Comparison of ENCODE assay signal across 8 cellular contexts in the genomic region with DNA sequence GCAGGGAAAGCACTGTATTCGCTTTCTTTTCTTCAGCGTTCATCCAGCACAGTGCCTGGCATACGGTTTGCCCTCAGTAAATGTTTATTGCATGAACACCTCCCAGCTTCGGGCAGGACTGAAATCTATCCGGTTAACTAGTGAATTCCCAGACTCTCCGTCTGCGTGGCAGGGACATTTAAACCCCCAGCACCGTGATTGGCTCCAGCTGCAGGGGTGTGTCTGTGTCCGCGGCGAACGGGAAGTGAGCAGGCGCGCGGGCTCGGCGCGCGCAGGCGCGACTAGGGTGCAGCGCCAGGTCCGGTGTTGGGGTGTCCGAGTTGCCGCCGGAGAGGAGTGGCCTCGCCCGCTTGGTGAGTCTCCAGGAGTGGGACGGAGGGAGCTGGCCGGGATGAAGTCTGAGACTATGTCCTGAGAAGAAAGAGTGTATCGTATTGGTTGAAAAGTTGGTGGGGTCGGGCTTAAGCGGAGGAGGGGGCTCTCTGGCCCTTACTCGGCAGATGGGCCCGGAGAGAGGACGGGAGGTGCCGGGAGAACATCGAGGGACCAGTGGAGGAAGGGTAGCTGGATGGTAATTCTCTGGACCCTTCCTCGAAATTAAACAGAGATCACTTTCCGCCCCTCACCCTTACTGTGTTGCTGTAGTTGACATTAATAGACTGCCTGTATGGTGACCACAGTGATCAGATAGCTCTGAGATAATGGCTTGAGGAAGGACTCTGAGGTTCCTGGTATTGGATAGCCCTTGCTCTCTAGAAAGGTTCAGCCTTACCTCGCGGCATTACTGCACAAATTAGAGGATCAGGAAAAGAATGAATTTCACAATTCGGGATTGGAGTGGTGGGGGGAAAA. TPM values are rescaled to one million over a fixed set of nuclear protein-coding genes. Genes with fewer than 3 reads are reported as not detected.
DNase-seq lines count a peak whose midpoint lies in the region; ATAC-seq, FAIRE-seq and TF ChIP-seq lines count a peak whose summit lies in the region.

SNAP23 (plus strand) TSS at position 274 of the 852 bp plus-strand sequence. CDS start 16,213 bp downstream, outside the sequence.

- POLR2A ChIA-PET in WTC11 (lab: Charles Lee), result interaction anchor here (0.5 to 1.4 kb wide), 8 partner anchors 9 to 365 kb away, joined by 3 to 10 read pairs (median 3); no protein-coding TSS in a partner anchor

- H3K36me3 ChIP-seq in ACC112 (ENCODE audit: insufficient read depth, low read length), result no peaks in the 10 kb centered on the region
- peaks cover 1% of the 10 kb centered on the region for H3K36me3 ChIP-seq in bronchial epithelial cell (ENCODE audit: control insufficient read depth, insufficient read depth, low read length)
- no peaks in the 10 kb centered on the region for H3K36me3 ChIP-seq in small intestine (ENCODE audit: control insufficient read depth in 2 of 2, insufficient read depth in 2 of 2, low read length in 2 of 2)

- FAIRE-seq in bronchial epithelial cell (lab: Jason Lieb, UNC), result no peak
- no peak for FAIRE-seq in small intestine (lab: Jason Lieb, UNC)

- peak within 1 kb of the TSS; percentile 77 for H3K27ac ChIP-seq in ACC112 (ENCODE audit: low read depth, low read length)
- peak within 1 kb of the TSS; percentile 90 to 95 for H3K27ac ChIP-seq in small intestine (ENCODE audit: low read depth in 1 of 2, low read length in 1 of 2)

- H3K9me3 ChIP-seq in small intestine (ENCODE audit: control insufficient read depth, low read depth), result no peaks in the 10 kb centered on the region

- H3K27me3 Mint-ChIP-seq in WTC11 (ENCODE audit: low read depth), result no peaks in the 10 kb centered on the region

- WGBS in small intestine, 3 donors, result 0% methylated on average over 43 of the region's 43 CpGs

- H3K36me3 Mint-ChIP-seq in WTC11, result no peaks in the 10 kb centered on the region

- peaks cover 45% of the 10 kb centered on the region for H3K4me1 Mint-ChIP-seq in WTC11

- no peak for TF ChIP-seq CTCF in WTC11 (IDR thresholded peaks at IDR 0.05)
- no peak for TF ChIP-seq CTCF in bronchial epithelial cell (IDR thresholded peaks at IDR 0.05; ENCODE audit: insufficient read depth, low read length, severe bottlenecking)

- peaks cover 41% of the 10 kb centered on the region for H3K79me2 ChIP-seq in ACC112 (ENCODE audit: control insufficient read depth, insufficient read depth, low read length, unreplicated experiment)

- H3K4me1 ChIP-seq in ACC112 (ENCODE audit: control insufficient read depth, insufficient read depth, low read length, unreplicated experiment) (peaks cover 50% of the 10 kb centered on the region), small intestine (ENCODE audit: control insufficient read depth in 2 of 2, insufficient read depth in 1 of 2, low read depth in 1 of 2, low read length in 1 of 2) (peaks cover 8% of the 10 kb centered on the region in 2 donors)

- DNase-seq in NCI-H226 (peak; percentile 82), WTC11 (ENCODE audit: low spot score) (peak; percentile 91), bronchial epithelial cell (ENCODE audit: low read depth) (peak; percentile 91), iPS-NIHi11 (ENCODE audit: low spot score) (peak; percentile 97), small intestine (peak; percentile 98)

- H3K4me3 Mint-ChIP-seq in WTC11, result peak within 1 kb of the TSS; percentile 92

- H3K27ac Mint-ChIP-seq in WTC11, result peak within 1 kb of the TSS; percentile 94

- H2AFZ ChIP-seq in ACC112 (ENCODE audit: low read length, unreplicated experiment), result peak within 1 kb of the TSS; percentile 71

- H3K9me3 Mint-ChIP-seq in WTC11, result no peaks in the 10 kb centered on the region

- H3K4me3 ChIP-seq in ACC112 (ENCODE audit: low read depth, low read length) (peak within 1 kb of the TSS; percentile 95), bronchial epithelial cell (ENCODE audit: low read depth, low read length) (peak within 1 kb of the TSS; percentile 86), small intestine (ENCODE audit: low read depth in 1 of 2, low read length in 2 of 2) (peak within 1 kb of the TSS; percentile 71 to 76)

- ATAC-seq in GM18870 (IDR thresholded peaks at IDR 0.05; ENCODE audit: unreplicated experiment) (peak; percentile 36), HG03139 (IDR thresholded peaks at IDR 0.05; ENCODE audit: unreplicated experiment) (peak; percentile 60), WTC11 (peak; percentile 92)

- H3K27me3 ChIP-seq in ACC112 (ENCODE audit: insufficient read depth, low read length), result no peaks in the 10 kb centered on the region
- no peaks in the 10 kb centered on the region for H3K27me3 ChIP-seq in bronchial epithelial cell (ENCODE audit: control insufficient read depth, insufficient read depth, low read length)
- H3K27me3 ChIP-seq in small intestine (ENCODE audit: control insufficient read depth in 2 of 2, insufficient read depth in 2 of 2, low read length in 2 of 2), result no peaks in the 10 kb centered on the region

- CTCF ChIA-PET in WTC11 (lab: Charles Lee), result interaction anchor here (1.0 to 1.6 kb wide), 2 partner anchors 111 to 358 kb away, joined by 3 to 4 read pairs; no protein-coding TSS in a partner anchor

TF ChIP-seq in WTC11, 78 proteins besides CTCF, POLR2A, EP300 and RAD21 (continues in another document):
- TF ChIP-seq, protein P1, sequence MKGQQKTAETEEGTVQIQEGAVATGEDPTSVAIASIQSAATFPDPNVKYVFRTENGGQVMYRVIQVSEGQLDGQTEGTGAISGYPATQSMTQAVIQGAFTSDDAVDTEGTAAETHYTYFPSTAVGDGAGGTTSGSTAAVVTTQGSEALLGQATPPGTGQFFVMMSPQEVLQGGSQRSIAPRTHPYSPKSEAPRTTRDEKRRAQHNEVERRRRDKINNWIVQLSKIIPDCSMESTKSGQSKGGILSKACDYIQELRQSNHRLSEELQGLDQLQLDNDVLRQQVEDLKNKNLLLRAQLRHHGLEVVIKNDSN (CRISPR knock-in tag; IDR thresholded peaks at IDR 0.05), result peak; percentile 44; the same call in 1 of the 2 replicates
- TF ChIP-seq SP1 (CRISPR knock-in tag; conservative IDR thresholded peaks at IDR 0.05) (peak; percentile 69), FOXK1 (CRISPR knock-in tag; IDR thresholded peaks at IDR 0.05) (peak; percentile 62; the same call in 1 of the 2 replicates), E2F5 (CRISPR knock-in tag; IDR thresholded peaks at IDR 0.05) (0 out of 2 replicates have a peak, but pooled peaks have one; percentile 61), CREM (CRISPR knock-in tag; IDR thresholded peaks at IDR 0.05) (0 out of 2 replicates have a peak, but pooled peaks have one; percentile 23), NFYB (CRISPR knock-in tag; conservative IDR thresholded peaks at IDR 0.05; ENCODE audit: low read depth) (peak; percentile 86), GRHL2 (CRISPR knock-in tag; IDR thresholded peaks at IDR 0.05; ENCODE audit: insufficient replicate concordance, severe bottlenecking) (no peak), ZNF232 (CRISPR knock-in tag; IDR thresholded peaks at IDR 0.05) (0 out of 2 replicates have a peak, but pooled peaks have one; percentile 64)
- TF ChIP-seq, protein P2, sequence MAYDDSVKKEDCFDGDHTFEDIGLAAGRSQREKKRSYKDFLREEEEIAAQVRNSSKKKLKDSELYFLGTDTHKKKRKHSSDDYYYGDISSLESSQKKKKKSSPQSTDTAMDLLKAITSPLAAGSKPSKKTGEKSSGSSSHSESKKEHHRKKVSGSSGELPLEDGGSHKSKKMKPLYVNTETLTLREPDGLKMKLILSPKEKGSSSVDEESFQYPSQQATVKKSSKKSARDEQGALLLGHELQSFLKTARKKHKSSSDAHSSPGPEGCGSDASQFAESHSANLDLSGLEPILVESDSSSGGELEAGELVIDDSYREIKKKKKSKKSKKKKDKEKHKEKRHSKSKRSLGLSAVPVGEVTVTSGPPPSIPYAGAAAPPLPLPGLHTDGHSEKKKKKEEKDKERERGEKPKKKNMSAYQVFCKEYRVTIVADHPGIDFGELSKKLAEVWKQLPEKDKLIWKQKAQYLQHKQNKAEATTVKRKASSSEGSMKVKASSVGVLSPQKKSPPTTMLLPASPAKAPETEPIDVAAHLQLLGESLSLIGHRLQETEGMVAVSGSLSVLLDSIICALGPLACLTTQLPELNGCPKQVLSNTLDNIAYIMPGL (CRISPR knock-in tag; IDR thresholded peaks at IDR 0.05), result peak; percentile 54; the same call in 1 of the 2 replicates
- TF ChIP-seq, protein P3, sequence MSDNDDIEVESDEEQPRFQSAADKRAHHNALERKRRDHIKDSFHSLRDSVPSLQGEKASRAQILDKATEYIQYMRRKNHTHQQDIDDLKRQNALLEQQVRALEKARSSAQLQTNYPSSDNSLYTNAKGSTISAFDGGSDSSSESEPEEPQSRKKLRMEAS (CRISPR knock-in tag; IDR thresholded peaks at IDR 0.05), result peak; percentile 71
- TF ChIP-seq, protein P4, sequence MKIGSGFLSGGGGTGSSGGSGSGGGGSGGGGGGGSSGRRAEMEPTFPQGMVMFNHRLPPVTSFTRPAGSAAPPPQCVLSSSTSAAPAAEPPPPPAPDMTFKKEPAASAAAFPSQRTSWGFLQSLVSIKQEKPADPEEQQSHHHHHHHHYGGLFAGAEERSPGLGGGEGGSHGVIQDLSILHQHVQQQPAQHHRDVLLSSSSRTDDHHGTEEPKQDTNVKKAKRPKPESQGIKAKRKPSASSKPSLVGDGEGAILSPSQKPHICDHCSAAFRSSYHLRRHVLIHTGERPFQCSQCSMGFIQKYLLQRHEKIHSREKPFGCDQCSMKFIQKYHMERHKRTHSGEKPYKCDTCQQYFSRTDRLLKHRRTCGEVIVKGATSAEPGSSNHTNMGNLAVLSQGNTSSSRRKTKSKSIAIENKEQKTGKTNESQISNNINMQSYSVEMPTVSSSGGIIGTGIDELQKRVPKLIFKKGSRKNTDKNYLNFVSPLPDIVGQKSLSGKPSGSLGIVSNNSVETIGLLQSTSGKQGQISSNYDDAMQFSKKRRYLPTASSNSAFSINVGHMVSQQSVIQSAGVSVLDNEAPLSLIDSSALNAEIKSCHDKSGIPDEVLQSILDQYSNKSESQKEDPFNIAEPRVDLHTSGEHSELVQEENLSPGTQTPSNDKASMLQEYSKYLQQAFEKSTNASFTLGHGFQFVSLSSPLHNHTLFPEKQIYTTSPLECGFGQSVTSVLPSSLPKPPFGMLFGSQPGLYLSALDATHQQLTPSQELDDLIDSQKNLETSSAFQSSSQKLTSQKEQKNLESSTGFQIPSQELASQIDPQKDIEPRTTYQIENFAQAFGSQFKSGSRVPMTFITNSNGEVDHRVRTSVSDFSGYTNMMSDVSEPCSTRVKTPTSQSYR (CRISPR knock-in tag; IDR thresholded peaks at IDR 0.05), result no peak

RNA-seq across cellular contexts. Expression of gene SNAP23, which starts in this region (rescaled TPM):
- 58.2 to 68.3 TPM (median 63.7 TPM) in 3 replicates for total RNA-seq in WTC11 (2021)
- 50.6 and 58.2 TPM in 2 replicates for total RNA-seq in bronchial epithelial cell
- polyA plus RNA-seq in small intestine, result 100 to 1,000 TPM in 1 of 3 donors, 10 to 100 TPM in 2; 39.6 to 131 (median 95.7) TPM

Comparison
In these comparisons a context has a peak if more than half of its experiments do, and no peak if none do; other contexts are left out.
1. Peak in every context shown above with its lines: DNase-seq, ATAC-seq, H3K4me3 ChIP-seq and H3K27ac ChIP-seq.
2. ATAC-seq: peak in every context shown above with its lines; median percentile 92 in WTC11; 60 in HG03139; 36 in GM18870.